Comparison of ENCODE assay signal across 9 cellular contexts in the genomic region with DNA sequence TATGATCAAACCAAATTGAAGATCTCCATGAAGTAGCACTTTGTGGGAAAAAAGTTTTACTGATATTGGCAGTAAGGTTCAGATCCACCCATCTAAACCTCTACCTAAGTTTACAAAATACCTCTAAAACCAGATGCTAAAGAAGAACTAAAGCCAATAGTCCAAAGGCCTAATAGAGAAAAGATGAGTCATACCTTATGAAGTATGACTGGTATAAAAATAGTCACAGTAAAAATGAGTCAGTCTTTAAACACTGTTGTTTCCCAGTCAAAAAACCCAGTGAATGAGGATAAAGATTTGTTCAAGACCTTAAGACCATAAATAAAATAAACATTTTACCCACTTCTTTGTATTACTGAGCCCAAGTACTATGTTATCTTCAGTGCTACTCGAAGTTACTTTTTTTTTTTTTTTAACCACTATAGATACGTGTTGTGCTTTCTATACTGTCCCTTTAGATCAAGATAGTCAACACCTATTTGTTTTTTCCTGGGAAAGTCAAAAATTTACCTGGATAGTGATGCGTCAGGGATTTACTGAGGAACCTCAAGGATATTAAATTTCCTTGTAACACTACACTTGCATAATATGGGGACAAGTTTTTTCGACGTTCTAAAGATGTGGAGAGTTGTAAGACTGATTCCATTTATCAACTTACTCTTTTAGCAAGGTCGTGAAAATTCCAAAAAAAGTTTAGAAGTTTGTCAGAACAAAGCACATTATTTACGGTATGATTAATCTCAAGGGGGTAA.
DNase-seq lines count a peak whose midpoint lies in the region; ATAC-seq and TF ChIP-seq lines count a peak whose summit lies in the region.
"Had no signal": no experiment of that assay in that cellular context is flagged by ENCODE, and none has a peak within 500 bp of the region (broad histone marks: within the 10 kb centered on the region; RNA-seq: fewer than 3 reads in every experiment).

No MANE protein-coding gene starts in this region.

- DNase-seq in RWPE1 (ENCODE audit: low spot score), result peak; percentile 73
- DNase-seq in retinal pigment epithelial cell (ENCODE audit: low read depth), result peak; percentile 50
- no peak for DNase-seq in Caco-2
- no peak for DNase-seq in T-cell
- DNase-seq in mesenteric fat pad (ENCODE audit: low spot score), result no peak
- no peak for DNase-seq in T-helper 2 cell

- POLR2A ChIA-PET in RWPE1 (lab: Yijun Ruan, JAX; ENCODE audit: low non-redundant PET), result no interaction called here
- POLR2A ChIA-PET in Caco-2 (lab: Charles Lee), result no interaction called here
- POLR2A ChIA-PET in T-cell (lab: Charles Lee), result no interaction called here

- H3K9me3 Mint-ChIP-seq in Caco-2 (ENCODE audit: unreplicated experiment), result peaks cover 26% of the 10 kb centered on the region
- no peaks in the 10 kb centered on the region for H3K9me3 Mint-ChIP-seq in T-cell

- ATAC-seq in GM18868 (IDR thresholded peaks at IDR 0.05; ENCODE audit: unreplicated experiment) (peak; percentile 99), HG02938 (IDR thresholded peaks at IDR 0.05; ENCODE audit: unreplicated experiment) (peak; percentile 98), T-cell (replicated peaks in 1 of 4) (no peak)

- no TSS peak for BruUV-seq in Caco-2 (replicated peaks; lab: Mats Ljungman, UMichigan)

- no peaks in the 10 kb centered on the region for H3K36me3 Mint-ChIP-seq in Caco-2 (ENCODE audit: insufficient read depth, unreplicated experiment)
- H3K36me3 Mint-ChIP-seq in T-cell, result no peaks in the 10 kb centered on the region
- H3K36me3 Mint-ChIP-seq: memory B cell had no signal

- H3K4me3 Mint-ChIP-seq in Caco-2 (ENCODE audit: unreplicated experiment) (no peak overlapping the region), T-cell (no peak overlapping the region)
- H3K4me3 Mint-ChIP-seq: memory B cell had no signal

- CTCF ChIA-PET in RWPE1 (lab: Yijun Ruan, JAX), result no interaction called here
- CTCF ChIA-PET in Caco-2 (lab: Charles Lee), result no interaction called here
- CTCF ChIA-PET in T-cell (lab: Charles Lee), result no interaction called here

- H3K9me3 ChIP-seq in Caco-2, result peaks cover 17% of the 10 kb centered on the region; the same call in 1 of the 2 replicates

- H3K4me3 ChIP-seq in retinal pigment epithelial cell (ENCODE audit: low read length) (no peak overlapping the region), Caco-2 (ENCODE audit: low read depth, low read length) (no peak overlapping the region)

- H3K27ac Mint-ChIP-seq in Caco-2 (ENCODE audit: unreplicated experiment), result no peak overlapping the region
- no peak overlapping the region for H3K27ac Mint-ChIP-seq in T-cell
- H3K27ac Mint-ChIP-seq: memory B cell had no signal

- H3K4me1 Mint-ChIP-seq in Caco-2 (ENCODE audit: low read depth, unreplicated experiment) (no peaks in the 10 kb centered on the region), T-cell (no peaks in the 10 kb centered on the region)
- H3K4me1 Mint-ChIP-seq: memory B cell had no signal

- H3K27me3 ChIP-seq in Caco-2 (replicated peaks; ENCODE audit: control insufficient read depth, insufficient read depth, low read length), result no peaks in the 10 kb centered on the region

- TF ChIP-seq CTCF in RWPE1 (conservative IDR thresholded peaks at IDR 0.05; ENCODE audit: low read depth) (no peak), retinal pigment epithelial cell (conservative IDR thresholded peaks at IDR 0.05; ENCODE audit: low read depth, low read length) (no peak), Caco-2 (IDR thresholded peaks at IDR 0.05; ENCODE audit: insufficient read depth in 1 of 2, low read depth in 1 of 2, low read length in 1 of 2, severe bottlenecking in 1 of 2, unreplicated experiment in 1 of 2) (no peak)

- intact Hi-C loops in Caco-2 (cut with micrococcal nuclease; ENCODE audit: unreplicated experiment), result no loop called here

- no peaks in the 10 kb centered on the region for H3K27me3 Mint-ChIP-seq in Caco-2 (ENCODE audit: insufficient read depth, unreplicated experiment)
- H3K27me3 Mint-ChIP-seq in T-cell, result peaks cover 20 to 33% of the 10 kb centered on the region in 2 donors
- H3K27me3 Mint-ChIP-seq: memory B cell had no signal

- H3K36me3 ChIP-seq in Caco-2 (ENCODE audit: control insufficient read depth, insufficient read depth, low read length), result no peaks in the 10 kb centered on the region; the same call in 1 of the 2 replicates

- peaks cover 13% of the 10 kb centered on the region for H3K4me1 ChIP-seq in Caco-2

- no peak overlapping the region for H3K27ac ChIP-seq in RWPE1

Comparison
In these comparisons a context has a peak if more than half of its experiments do, and no peak if none do; other contexts are left out.
1. ATAC-seq: peak in GM18868 (single experiment) and HG02938 (single experiment); none in T-cell (0 of 4).
2. DNase-seq: peak in RWPE1 (single experiment) and retinal pigment epithelial cell (single experiment); none in Caco-2 (0 of 2), T-cell (0 of 34), mesenteric fat pad (single experiment) and T-helper 2 cell (0 of 5).